ENCODE assay signal across 22 cellular contexts in genomic region chr13:112634102-112634501, GRCh38.
"Had no signal": no experiment of that assay in that cellular context is flagged by ENCODE, and none has a peak within 500 bp of the region (broad histone marks: within the 10 kb centered on the region; RNA-seq: fewer than 3 reads in every experiment).

No MANE protein-coding gene starts in this region.

- H3K27ac ChIP-seq: foreskin keratinocyte, left ventricle myocardium inferior, pancreas, thoracic aorta had no signal

- H3K9me3 ChIP-seq: left ventricle myocardium inferior, pancreas, thoracic aorta had no signal

- DNase-seq: dermis blood vessel endothelial cell; erythroblast; foreskin keratinocyte; immature natural killer cell; left cardiac atrium; left ventricle myocardium inferior; mesenchymal stem cell; naive B cell; occipital lobe; pancreas; right cardiac atrium; stimulated activated CD4-positive, alpha-beta T cell treated with anti-CD3 and anti-CD28 coated beads, Interleukin-15, amount 100 ng/mL, for 24 hours; stimulated activated CD4-positive, alpha-beta T cell treated with anti-CD3 and anti-CD28 coated beads, Interleukin-1b, Interleukin-23, amount 100 ng/mL, for 48 hours; stimulated activated CD4-positive, alpha-beta T cell treated with anti-CD3 and anti-CD28 coated beads, Interleukin-4, amount 100 ng/mL, for 24 hours; trophoblast cell had no signal

- H3K27me3 ChIP-seq: pancreas had no signal

- H3K36me3 ChIP-seq: left ventricle myocardium inferior, pancreas, thoracic aorta had no signal

- ATAC-seq: foreskin keratinocyte; left cardiac atrium; pancreas; right cardiac atrium; stimulated activated memory B cell treated with anti-CD40 and anti-IgM and Interleukin-4, amounts not matched to agents 10 μg/mL and 1 μg/mL and 100 μg/mL, for 72 hours had no signal

- H3K4me1 ChIP-seq: foreskin keratinocyte, left ventricle myocardium inferior, pancreas had no signal

- FAIRE-seq: colon, endothelial cell of umbilical vein, keratinocyte, pancreas, urothelium cell line had no signal

- H3K4me3 ChIP-seq: left ventricle myocardium inferior, lung, pancreas, thoracic aorta had no signal
